10 cellular contexts compared by ENCODE assay signal in the genomic region with DNA sequence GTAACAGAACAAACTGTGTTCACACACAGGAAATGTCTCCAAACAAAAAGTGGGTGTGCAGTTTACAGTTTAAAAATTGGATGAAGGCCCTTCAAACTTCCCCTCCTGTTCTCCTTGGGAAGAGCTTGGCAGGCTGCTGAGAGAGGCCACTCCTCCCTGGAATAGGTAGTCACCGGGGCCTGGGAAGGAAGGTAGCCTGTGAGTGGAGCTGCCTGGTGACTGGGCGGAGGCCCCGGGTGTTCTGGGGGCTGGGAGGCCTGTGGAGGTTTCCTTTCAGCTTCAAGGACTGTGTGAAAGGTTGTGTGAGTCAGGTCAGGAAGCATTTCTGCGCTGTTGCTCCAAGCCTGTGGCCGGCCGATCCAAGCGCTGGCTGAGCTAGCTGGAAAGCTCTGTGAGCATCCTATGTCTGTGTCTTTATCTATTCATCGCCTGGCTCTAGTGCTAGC. TPM values are rescaled to one million over a fixed set of nuclear protein-coding genes. Genes with fewer than 3 reads are reported as not detected.
DNase-seq lines count a peak whose midpoint lies in the region; ATAC-seq and TF ChIP-seq lines count a peak whose summit lies in the region.
"Had no signal": no experiment of that assay in that cellular context is flagged by ENCODE, and none has a peak within 500 bp of the region (broad histone marks: within the 10 kb centered on the region; RNA-seq: fewer than 3 reads in every experiment).

No MANE protein-coding gene starts in this region.

- peak overlapping the region; percentile 79 for H3K27ac Mint-ChIP-seq in Calu3 (ENCODE audit: unreplicated experiment)
- no peak overlapping the region for H3K27ac Mint-ChIP-seq in activated T-helper 2 cell treated with anti-CD3 and anti-CD28 coated beads, Interferon-gamma antibody, Interleukin-2, Interleukin-4, amounts not matched to agents 10 μg/mL and 5 μg/mL and 100 μg/mL, durations not matched to agents 14 hours and 24 hours and 36 hours

- peaks cover 52% of the 10 kb centered on the region for H3K79me2 ChIP-seq in SK-N-SH (ENCODE audit: insufficient read depth)

- DNase-seq in Calu3 (peak; percentile 94), SK-N-SH (peak; percentile 29), renal cortical epithelial cell (ENCODE audit: low read depth) (peak; percentile 93), NCI-H446 treated with DMSO at 0.1 percent for 48 hours (lab: John Stamatoyannopoulos, UW) (no peak)
- no peak for DNase-seq in activated T-helper 2 cell treated with anti-CD3 and anti-CD28 coated beads, Interferon-gamma antibody, Interleukin-2, Interleukin-4, amounts not matched to agents 10 μg/mL and 5 μg/mL and 100 μg/mL, durations not matched to agents 14 hours and 24 hours and 36 hours (ENCODE audit: low spot score)
- DNase-seq: KG1, naive B cell had no signal

- H3K36me3 Mint-ChIP-seq in Calu3 (ENCODE audit: insufficient read depth, unreplicated experiment): peaks cover 9% of the 10 kb centered on the region
- peaks cover 22% of the 10 kb centered on the region for H3K36me3 Mint-ChIP-seq in activated T-helper 2 cell treated with anti-CD3 and anti-CD28 coated beads, Interferon-gamma antibody, Interleukin-2, Interleukin-4, amounts not matched to agents 10 μg/mL and 5 μg/mL and 100 μg/mL, durations not matched to agents 14 hours and 24 hours and 36 hours (ENCODE audit: low read depth)
- H3K36me3 Mint-ChIP-seq: naive B cell had no signal

- no peaks in the 10 kb centered on the region for H3K9me2 ChIP-seq in SK-N-SH

- intact Hi-C loops in Calu3 (cut with micrococcal nuclease; ENCODE audit: unreplicated experiment): loop anchor here (2.0 to 5.0 kb wide), 3 partner anchors 23 to 290 kb away; no protein-coding TSS in a partner anchor
- intact Hi-C loops in activated T-helper 2 cell treated with anti-CD3 and anti-CD28 coated beads, Interferon-gamma antibody, Interleukin-2, Interleukin-4, amounts not matched to agents 10 μg/mL and 5 μg/mL and 100 μg/mL, durations not matched to agents 14 hours and 24 hours and 36 hours (cut with micrococcal nuclease): no loop called here

- H2AFZ ChIP-seq in SK-N-SH (ENCODE audit: low read depth): peak overlapping the region; percentile 65; the same call in 1 of the 2 replicates

- POLR2A ChIA-PET in SK-N-SH (lab: Yijun Ruan, JAX): no interaction called here

- TF ChIP-seq POLR2A in gastroesophageal sphincter (IDR thresholded peaks at IDR 0.05): no peak

- no peak for TF ChIP-seq RAD21 in SK-N-SH (IDR thresholded peaks at IDR 0.05; ENCODE audit: low read length)

- peaks cover 77% of the 10 kb centered on the region for H3K4me1 Mint-ChIP-seq in Calu3 (ENCODE audit: low read depth, unreplicated experiment)
- H3K4me1 Mint-ChIP-seq in activated T-helper 2 cell treated with anti-CD3 and anti-CD28 coated beads, Interferon-gamma antibody, Interleukin-2, Interleukin-4, amounts not matched to agents 10 μg/mL and 5 μg/mL and 100 μg/mL, durations not matched to agents 14 hours and 24 hours and 36 hours (ENCODE audit: low read depth): peaks cover 68% of the 10 kb centered on the region

- H3K9ac ChIP-seq in SK-N-SH: peak overlapping the region; percentile 53

- CTCF ChIA-PET in Calu3 (lab: Charles Lee) (interaction anchor here (0.6 to 4.7 kb wide), 13 partner anchors 11 to 211 kb away, joined by 3 to 55 read pairs (median 3); a partner anchor contains a TSS), SK-N-SH (lab: Yijun Ruan, JAX) (interaction anchor here (0.8 to 1.1 kb wide), 3 partner anchors 10 to 75 kb away, joined by 3 to 6 read pairs (median 4); a partner anchor contains a TSS)

- TF ChIP-seq EP300 in SK-N-SH (IDR thresholded peaks at IDR 0.05; ENCODE audit: borderline replicate concordance in 1 of 2, low read depth in 1 of 2, low read length in 1 of 2) (peak in 1 of 2 experiments; percentile 64; a peak in 1 of 4 replicates), gastroesophageal sphincter (IDR thresholded peaks at IDR 0.05) (no peak)

- H3K4me3 ChIP-seq in SK-N-SH (ENCODE audit: low read depth in 2 of 2, low read length in 1 of 2) (0 out of 4 replicates have a peak overlapping the region, but pooled peaks of 1 of the 2 experiments have one; percentile 17), gastroesophageal sphincter (no peak overlapping the region)

- H3K27me3 ChIP-seq in SK-N-SH (ENCODE audit: insufficient read depth): no peaks in the 10 kb centered on the region
- no peaks in the 10 kb centered on the region for H3K27me3 ChIP-seq in gastroesophageal sphincter

- H3K4me1 ChIP-seq in SK-N-SH (ENCODE audit: control insufficient read depth in 1 of 2, insufficient read depth in 2 of 2, low read depth in 1 of 2, low read length in 1 of 2) (peaks cover 25 to 29% of the 10 kb centered on the region in 2 experiments), gastroesophageal sphincter (peaks cover 9 to 70% (median 48%) of the 10 kb centered on the region in 3 donors)

- no peaks in the 10 kb centered on the region for H4K20me1 ChIP-seq in SK-N-SH (ENCODE audit: insufficient read depth)

- 16% methylated on average over 8 of the region's 8 CpGs for WGBS in SK-N-SH (ENCODE audit: low lambda C conversion rate)
- WGBS in gastroesophageal sphincter (ENCODE audit: low coverage in 1 of 2), 2 donors: 47% methylated on average over 5 of the region's 8 CpGs; no CpG with 5 or more reads in 1 of the 2 donors

- H3K9me3 Mint-ChIP-seq in Calu3 (ENCODE audit: low read depth, unreplicated experiment): no peaks in the 10 kb centered on the region
- peaks cover 13% of the 10 kb centered on the region for H3K9me3 Mint-ChIP-seq in activated T-helper 2 cell treated with anti-CD3 and anti-CD28 coated beads, Interferon-gamma antibody, Interleukin-2, Interleukin-4, amounts not matched to agents 10 μg/mL and 5 μg/mL and 100 μg/mL, durations not matched to agents 14 hours and 24 hours and 36 hours

- peaks cover 31% of the 10 kb centered on the region for H3F3A ChIP-seq in SK-N-SH (replicated peaks; ENCODE audit: insufficient read depth)

- H3K4me3 Mint-ChIP-seq in Calu3 (ENCODE audit: low read depth, unreplicated experiment): peak overlapping the region; percentile 46
- H3K4me3 Mint-ChIP-seq in activated T-helper 2 cell treated with anti-CD3 and anti-CD28 coated beads, Interferon-gamma antibody, Interleukin-2, Interleukin-4, amounts not matched to agents 10 μg/mL and 5 μg/mL and 100 μg/mL, durations not matched to agents 14 hours and 24 hours and 36 hours (ENCODE audit: low read depth): no peak overlapping the region
- H3K4me3 Mint-ChIP-seq: naive B cell had no signal

- H3K36me3 ChIP-seq in SK-N-SH (replicated peaks in 1 of 2; ENCODE audit: control insufficient read depth in 1 of 2, insufficient read depth in 2 of 2, low read length in 1 of 2) (no peaks in the 10 kb centered on the region), gastroesophageal sphincter (no peaks in the 10 kb centered on the region)

- TF ChIP-seq CTCF in Calu3 (IDR thresholded peaks at IDR 0.05; ENCODE audit: unreplicated experiment) (no peak), SK-N-SH (IDR thresholded peaks at IDR 0.05) (no peak), gastroesophageal sphincter (IDR thresholded peaks at IDR 0.05) (no peak)

- BruUV-seq in Calu3 (replicated peaks; lab: Mats Ljungman, UMichigan): no TSS peak

- no peaks in the 10 kb centered on the region for H3K27me3 Mint-ChIP-seq in Calu3 (ENCODE audit: unreplicated experiment)
- H3K27me3 Mint-ChIP-seq in activated T-helper 2 cell treated with anti-CD3 and anti-CD28 coated beads, Interferon-gamma antibody, Interleukin-2, Interleukin-4, amounts not matched to agents 10 μg/mL and 5 μg/mL and 100 μg/mL, durations not matched to agents 14 hours and 24 hours and 36 hours (ENCODE audit: low read depth): peaks cover 2% of the 10 kb centered on the region

- H3K27ac ChIP-seq in SK-N-SH (ENCODE audit: low read depth in 2 of 2, low read length in 1 of 2): peak overlapping the region; percentile 72 to 94
- peak overlapping the region; percentile 47 to 93 (median 85) for H3K27ac ChIP-seq in gastroesophageal sphincter

- H3K4me2 ChIP-seq in SK-N-SH: peak overlapping the region; percentile 70

- no peaks in the 10 kb centered on the region for H3K9me3 ChIP-seq in SK-N-SH
- H3K9me3 ChIP-seq in gastroesophageal sphincter: no peaks in the 10 kb centered on the region

- peak; percentile 86 for ATAC-seq in gastroesophageal sphincter
- no peak for ATAC-seq in HG02588 (IDR thresholded peaks at IDR 0.05; ENCODE audit: unreplicated experiment)
- ATAC-seq in GM21526 (IDR thresholded peaks at IDR 0.05; ENCODE audit: low FRiP score, unreplicated experiment): no peak

TF ChIP-seq in SK-N-SH, 30 proteins besides CTCF, POLR2A, EP300 and RAD21 (continues in another document):
- TF ChIP-seq, protein P1, sequence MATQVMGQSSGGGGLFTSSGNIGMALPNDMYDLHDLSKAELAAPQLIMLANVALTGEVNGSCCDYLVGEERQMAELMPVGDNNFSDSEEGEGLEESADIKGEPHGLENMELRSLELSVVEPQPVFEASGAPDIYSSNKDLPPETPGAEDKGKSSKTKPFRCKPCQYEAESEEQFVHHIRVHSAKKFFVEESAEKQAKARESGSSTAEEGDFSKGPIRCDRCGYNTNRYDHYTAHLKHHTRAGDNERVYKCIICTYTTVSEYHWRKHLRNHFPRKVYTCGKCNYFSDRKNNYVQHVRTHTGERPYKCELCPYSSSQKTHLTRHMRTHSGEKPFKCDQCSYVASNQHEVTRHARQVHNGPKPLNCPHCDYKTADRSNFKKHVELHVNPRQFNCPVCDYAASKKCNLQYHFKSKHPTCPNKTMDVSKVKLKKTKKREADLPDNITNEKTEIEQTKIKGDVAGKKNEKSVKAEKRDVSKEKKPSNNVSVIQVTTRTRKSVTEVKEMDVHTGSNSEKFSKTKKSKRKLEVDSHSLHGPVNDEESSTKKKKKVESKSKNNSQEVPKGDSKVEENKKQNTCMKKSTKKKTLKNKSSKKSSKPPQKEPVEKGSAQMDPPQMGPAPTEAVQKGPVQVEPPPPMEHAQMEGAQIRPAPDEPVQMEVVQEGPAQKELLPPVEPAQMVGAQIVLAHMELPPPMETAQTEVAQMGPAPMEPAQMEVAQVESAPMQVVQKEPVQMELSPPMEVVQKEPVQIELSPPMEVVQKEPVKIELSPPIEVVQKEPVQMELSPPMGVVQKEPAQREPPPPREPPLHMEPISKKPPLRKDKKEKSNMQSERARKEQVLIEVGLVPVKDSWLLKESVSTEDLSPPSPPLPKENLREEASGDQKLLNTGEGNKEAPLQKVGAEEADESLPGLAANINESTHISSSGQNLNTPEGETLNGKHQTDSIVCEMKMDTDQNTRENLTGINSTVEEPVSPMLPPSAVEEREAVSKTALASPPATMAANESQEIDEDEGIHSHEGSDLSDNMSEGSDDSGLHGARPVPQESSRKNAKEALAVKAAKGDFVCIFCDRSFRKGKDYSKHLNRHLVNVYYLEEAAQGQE (IDR thresholded peaks at IDR 0.05; ENCODE audit: low read depth, low read length): no peak

RNA-seq across cellular contexts. Expression of a gene that starts 14.1 kb away (rescaled TPM):
- total RNA-seq in Calu3 (2022): 65.9 and 79.0 TPM in 2 replicates
- 12.1 and 19.7 TPM in 2 replicates for polyA plus RNA-seq in SK-N-SH (2012; rRNA removed)
- polyA plus RNA-seq in SK-N-SH (2012; cell fraction: cytosol; rRNA removed): 7.2 and 12.6 TPM in 2 replicates
- 15.6 and 18.2 TPM in 2 replicates for polyA plus RNA-seq in SK-N-SH (2012; cell fraction: nucleus; rRNA removed)
- total RNA-seq in gastroesophageal sphincter: 10 to 100 TPM; 10.1 to 14.4 (median 12.1) TPM
- total RNA-seq in renal cortical epithelial cell: 1.9 and 7.2 TPM in 2 replicates
- total RNA-seq in activated T-helper 2 cell treated with anti-CD3 and anti-CD28 coated beads, Interferon-gamma antibody, Interleukin-2, Interleukin-4, amounts not matched to agents 10 μg/mL and 5 μg/mL and 100 μg/mL, durations not matched to agents 14 hours and 24 hours and 36 hours: 26.2 and 26.3 TPM in 2 replicates

Comparison
In these comparisons a context has a peak if more than half of its experiments do, and no peak if none do; other contexts are left out.
1. DNase-seq: peak in Calu3 (single experiment), SK-N-SH (single experiment) and renal cortical epithelial cell (single experiment); none in NCI-H446 treated with DMSO at 0.1 percent for 48 hours (single experiment) and activated T-helper 2 cell treated with anti-CD3 and anti-CD28 coated beads, Interferon-gamma antibody, Interleukin-2, Interleukin-4, amounts not matched to agents 10 μg/mL and 5 μg/mL and 100 μg/mL, durations not matched to agents 14 hours and 24 hours and 36 hours (single experiment).